8 cellular contexts compared by ENCODE assay signal in the genomic region with DNA sequence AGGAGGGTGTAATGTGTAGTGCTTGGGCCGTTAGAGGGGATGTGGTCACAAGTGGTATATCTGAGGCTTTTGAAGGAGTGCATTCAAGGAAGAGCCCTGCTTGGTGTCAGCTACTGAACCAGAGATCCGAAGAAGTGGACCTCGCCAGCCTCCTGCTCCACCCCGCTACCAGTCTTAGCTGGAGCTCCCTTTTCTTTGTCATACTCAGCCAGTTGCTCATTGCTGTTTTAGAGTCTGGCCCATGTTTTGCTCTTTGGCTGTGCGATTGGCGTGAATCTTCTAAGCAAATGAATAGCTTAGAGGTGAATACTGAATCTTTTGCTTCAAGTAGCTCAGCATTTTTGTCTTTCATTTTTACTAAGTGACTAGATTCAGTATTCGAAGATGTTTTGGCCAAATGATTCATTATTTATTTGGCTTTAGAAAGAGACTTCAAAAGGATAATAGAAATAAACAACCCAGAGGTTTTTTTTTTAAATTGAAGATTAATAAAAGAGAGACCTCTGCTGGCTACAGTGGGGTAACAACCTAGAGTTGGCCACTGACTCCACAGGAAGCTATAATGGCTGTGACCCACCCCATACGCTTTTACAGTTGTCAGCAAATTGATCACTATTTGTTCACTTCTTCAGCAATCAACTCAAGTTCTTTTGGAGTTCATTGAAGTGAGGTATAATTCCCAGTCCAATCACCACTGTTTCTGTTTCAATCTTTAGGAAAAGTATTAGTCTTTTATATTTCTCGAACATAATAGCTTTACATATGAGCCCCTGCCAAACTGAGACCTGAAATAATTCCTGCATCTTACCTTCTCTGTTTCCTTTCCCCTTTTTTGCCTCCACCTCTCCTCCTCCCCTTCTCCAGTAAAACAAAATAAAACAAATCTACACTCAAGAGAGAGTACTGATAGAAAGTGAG. TPM values are rescaled to one million over a fixed set of nuclear protein-coding genes. Genes with fewer than 3 reads are reported as not detected.
DNase-seq lines count a peak whose midpoint lies in the region; TF ChIP-seq lines count a peak whose summit lies in the region.

No MANE protein-coding gene starts in this region.

- H3K9me3 Mint-ChIP-seq in activated CD4-positive, alpha-beta memory T cell treated with anti-CD3 and anti-CD28 coated beads, Interleukin-2, amount 10 ng/mL, durations not matched to agents 7 days and 5 days = no peaks in the 10 kb centered on the region
- no peaks in the 10 kb centered on the region for H3K9me3 Mint-ChIP-seq in nephron progenitor cell

- H3K36me3 Mint-ChIP-seq in activated CD4-positive, alpha-beta memory T cell treated with anti-CD3 and anti-CD28 coated beads, Interleukin-2, amount 10 ng/mL, durations not matched to agents 7 days and 5 days (ENCODE audit: low read depth) = peaks cover 52% of the 10 kb centered on the region
- no peaks in the 10 kb centered on the region for H3K36me3 Mint-ChIP-seq in nephron progenitor cell (ENCODE audit: low read depth)

- H3K27ac Mint-ChIP-seq in activated CD4-positive, alpha-beta memory T cell treated with anti-CD3 and anti-CD28 coated beads, Interleukin-2, amount 10 ng/mL, durations not matched to agents 7 days and 5 days = peak overlapping the region; percentile 94
- H3K27ac Mint-ChIP-seq in nephron progenitor cell = peak overlapping the region; percentile 75

- TF ChIP-seq CTCF in HFF-Myc (IDR thresholded peaks at IDR 0.05; ENCODE audit: low read depth, low read length, missing control alignments) (peak; percentile 56), esophagus muscularis mucosa (IDR thresholded peaks at IDR 0.05) (peak; percentile 69 to 78 (median 76)), nephron progenitor cell (IDR thresholded peaks at IDR 0.05) (peak; percentile 55)

- H3K4me3 ChIP-seq in HFF-Myc (replicated peaks; ENCODE audit: low read depth, low read length) (peak overlapping the region; percentile 12; the same call in 1 of the 2 replicates), esophagus muscularis mucosa (peak overlapping the region in 3 of 4 donors; percentile 3 to 21 (median 18))

- peak; percentile 35 to 46 for DNase-seq in activated CD4-positive, alpha-beta T cell treated with anti-CD3 and anti-CD28 coated beads for 4 hours
- DNase-seq in activated CD4-positive, alpha-beta T cell treated with anti-CD3 and anti-CD28 coated beads, Interleukin-2, amount 50 U/mL, for 4 hours = no peak
- DNase-seq in HFF-Myc (ENCODE audit: extremely low read depth, low read depth) (no peak), NAMALWA (ENCODE audit: low spot score) (peak; percentile 76), esophagus muscularis mucosa (ENCODE audit: extremely low spot score) (no peak), nephron progenitor cell (no peak), GM19238 (ENCODE audit: insufficient read length, low spot score) (no peak)
- DNase-seq in activated CD4-positive, alpha-beta memory T cell treated with anti-CD3 and anti-CD28 coated beads, Interleukin-2, amount 10 ng/mL, durations not matched to agents 7 days and 5 days = peak; percentile 77

- intact Hi-C loops in esophagus muscularis mucosa (cut with DNase I) = no loop called here

- WGBS in esophagus muscularis mucosa = 48% methylated on average over 9 of the region's 9 CpGs

- no peak for TF ChIP-seq EP300 in esophagus muscularis mucosa (IDR thresholded peaks at IDR 0.05)

- H3K9me3 ChIP-seq in esophagus muscularis mucosa = no peaks in the 10 kb centered on the region

- H3K4me3 Mint-ChIP-seq in activated CD4-positive, alpha-beta memory T cell treated with anti-CD3 and anti-CD28 coated beads, Interleukin-2, amount 10 ng/mL, durations not matched to agents 7 days and 5 days = peak overlapping the region; percentile 68
- H3K4me3 Mint-ChIP-seq in nephron progenitor cell = no peak overlapping the region

- peak overlapping the region; percentile 34 to 45 (median 40) for H3K27ac ChIP-seq in esophagus muscularis mucosa (replicated peaks in 1 of 4)

- CTCF ChIA-PET in activated CD4-positive, alpha-beta memory T cell treated with anti-CD3 and anti-CD28 coated beads, Interleukin-2, amount 10 ng/mL, durations not matched to agents 7 days and 5 days (lab: Charles Lee) = interaction anchor here (0.6 to 3.6 kb wide), 58 partner anchors 9 to 704 kb away, joined by 3 to 63 read pairs (median 4); a partner anchor contains a TSS

- no peak for TF ChIP-seq POLR2A in esophagus muscularis mucosa (IDR thresholded peaks at IDR 0.05; ENCODE audit: low read depth)

- POLR2A ChIA-PET in activated CD4-positive, alpha-beta memory T cell treated with anti-CD3 and anti-CD28 coated beads, Interleukin-2, amount 10 ng/mL, durations not matched to agents 7 days and 5 days (lab: Charles Lee) = interaction anchor here (0.5 to 9.1 kb wide), 43 partner anchors 10 to 665 kb away, joined by 3 to 845 read pairs (median 7); a partner anchor contains a TSS

- H3K4me1 Mint-ChIP-seq in activated CD4-positive, alpha-beta memory T cell treated with anti-CD3 and anti-CD28 coated beads, Interleukin-2, amount 10 ng/mL, durations not matched to agents 7 days and 5 days = peaks cover 67% of the 10 kb centered on the region
- H3K4me1 Mint-ChIP-seq in nephron progenitor cell = peaks cover 49% of the 10 kb centered on the region

- no peaks in the 10 kb centered on the region for H3K27me3 Mint-ChIP-seq in activated CD4-positive, alpha-beta memory T cell treated with anti-CD3 and anti-CD28 coated beads, Interleukin-2, amount 10 ng/mL, durations not matched to agents 7 days and 5 days
- peaks cover 6% of the 10 kb centered on the region for H3K27me3 Mint-ChIP-seq in nephron progenitor cell (ENCODE audit: low read depth, poor library complexity)

- no peaks in the 10 kb centered on the region for H3K36me3 ChIP-seq in esophagus muscularis mucosa

- no peaks in the 10 kb centered on the region for H3K27me3 ChIP-seq in esophagus muscularis mucosa

- H3K4me1 ChIP-seq in esophagus muscularis mucosa = peaks cover 13 to 40% (median 29%) of the 10 kb centered on the region in 4 donors

RNA-seq across cellular contexts. Expression of a gene that starts 19.9 kb away (rescaled TPM):
- total RNA-seq in activated CD4-positive, alpha-beta memory T cell treated with anti-CD3 and anti-CD28 coated beads, Interleukin-2, amount 10 ng/mL, durations not matched to agents 7 days and 5 days = 100 to 1,000 TPM; 164 to 166 TPM
- total RNA-seq in esophagus muscularis mucosa = 10 to 100 TPM; 48.7 to 97.4 (median 70.6) TPM

RNA-seq across cellular contexts. Expression of a gene that starts 41.0 kb away (rescaled TPM):
- 10 to 100 TPM; 18.6 to 20.1 TPM for total RNA-seq in activated CD4-positive, alpha-beta memory T cell treated with anti-CD3 and anti-CD28 coated beads, Interleukin-2, amount 10 ng/mL, durations not matched to agents 7 days and 5 days
- 1 to 10 TPM in 1 of 4 donors, not detected in 3; 1.7 TPM for total RNA-seq in esophagus muscularis mucosa

RNA-seq across cellular contexts. Expression of a gene that starts 48.4 kb away (rescaled TPM):
- 1 to 10 TPM; 9.2 to 9.9 TPM for total RNA-seq in activated CD4-positive, alpha-beta memory T cell treated with anti-CD3 and anti-CD28 coated beads, Interleukin-2, amount 10 ng/mL, durations not matched to agents 7 days and 5 days
- total RNA-seq in esophagus muscularis mucosa = 10 to 100 TPM; 13.3 to 49.4 (median 37.1) TPM

Comparison
In these comparisons a context has a peak if more than half of its experiments do, and no peak if none do; other contexts are left out.
1. DNase-seq: peak in activated CD4-positive, alpha-beta T cell treated with anti-CD3 and anti-CD28 coated beads for 4 hours (2 of 2), NAMALWA (single experiment) and activated CD4-positive, alpha-beta memory T cell treated with anti-CD3 and anti-CD28 coated beads, Interleukin-2, amount 10 ng/mL, durations not matched to agents 7 days and 5 days (single experiment); none in activated CD4-positive, alpha-beta T cell treated with anti-CD3 and anti-CD28 coated beads, Interleukin-2, amount 50 U/mL, for 4 hours (0 of 2), HFF-Myc (single experiment), esophagus muscularis mucosa (single experiment), nephron progenitor cell (single experiment) and GM19238 (single experiment).
2. RNA of a gene that starts 41.0 kb away (total RNA-seq): 18.6 to 20.1 TPM in activated CD4-positive, alpha-beta memory T cell treated with anti-CD3 and anti-CD28 coated beads, Interleukin-2, amount 10 ng/mL, durations not matched to agents 7 days and 5 days; 1.7 TPM in esophagus muscularis mucosa; every median in the first group is over 4 times any median in the second.
3. Peak in every context shown above with its lines, with median percentiles within 50 percentile points of each other: CTCF ChIP-seq.